1 cellular context compared by ENCODE assay signal in genomic region chr16:70478169-70478568, GRCh38.
TF ChIP-seq lines count a peak whose summit lies in the region.

No MANE protein-coding gene starts in this region.

TF ChIP-seq in GM23338, 12 proteins besides CTCF, POLR2A, EP300 and RAD21:
- TF ChIP-seq REST (IDR thresholded peaks at IDR 0.05; ENCODE audit: unreplicated experiment) (no peak), CREB1 (CRISPR knock-in tag; IDR thresholded peaks at IDR 0.05; ENCODE audit: low read depth) (no peak), ZNF114 (CRISPR knock-in tag; IDR thresholded peaks at IDR 0.05) (no peak), ETS1 (IDR thresholded peaks at IDR 0.05) (no peak), JUNB (IDR thresholded peaks at IDR 0.05; ENCODE audit: unreplicated experiment) (no peak), EZH2phosphoT487 (IDR thresholded peaks at IDR 0.05; ENCODE audit: unreplicated experiment) (no peak), NANOG (IDR thresholded peaks at IDR 0.05; ENCODE audit: borderline replicate concordance) (no peak), POLR2AphosphoS5 (IDR thresholded peaks at IDR 0.05; ENCODE audit: low read depth) (no peak), EZH2 (IDR thresholded peaks at IDR 0.05; ENCODE audit: low read depth, unreplicated experiment) (no peak), ZNF331 (CRISPR knock-in tag; IDR thresholded peaks at IDR 0.05; ENCODE audit: low read depth) (no peak), STAT1 (IDR thresholded peaks at IDR 0.05; ENCODE audit: unreplicated experiment) (no peak), ZNF462 (CRISPR knock-in tag; IDR thresholded peaks at IDR 0.05) (no peak)
TF ChIP-seq in GM23338: peak in this region for 0.
